ENCODE assay signal across 9 cellular contexts in the genomic region with DNA sequence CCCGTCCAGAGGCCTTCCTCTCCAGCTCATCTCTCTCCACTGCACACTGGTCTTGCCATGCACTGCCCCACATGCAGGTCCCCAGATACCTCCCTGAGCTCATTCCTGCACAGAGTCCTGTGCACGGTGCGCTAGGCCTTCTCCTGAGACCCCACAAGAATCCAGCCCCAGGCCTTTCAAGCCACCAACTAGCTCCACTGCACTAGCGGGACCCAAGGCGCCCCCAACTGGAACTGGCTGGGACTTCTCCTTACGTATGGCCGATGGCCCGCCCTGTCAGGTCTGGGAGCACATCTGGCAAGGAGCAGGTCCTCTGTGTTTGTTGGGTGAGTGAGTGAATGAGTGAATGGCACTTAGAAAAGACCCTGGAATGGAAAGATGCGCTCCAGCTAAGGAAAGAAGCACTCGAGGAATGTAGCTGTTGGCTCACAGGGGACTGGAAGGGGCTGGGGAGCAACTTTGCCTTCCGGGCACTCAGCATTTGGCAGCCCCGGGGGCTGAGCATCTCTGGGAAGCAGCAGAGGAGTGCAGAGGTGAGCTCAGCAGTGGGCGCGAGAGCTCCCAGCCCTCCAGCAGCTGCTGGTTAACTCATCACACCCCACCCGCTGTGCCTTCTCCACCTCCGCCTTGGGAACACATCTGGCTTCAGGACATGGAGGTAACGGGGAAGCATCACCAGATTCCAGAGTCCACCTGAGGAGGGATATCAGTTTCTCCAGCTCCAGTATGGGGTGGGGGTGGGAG.
DNase-seq lines count a peak whose midpoint lies in the region; ATAC-seq, FAIRE-seq and TF ChIP-seq lines count a peak whose summit lies in the region.
"Had no signal": no experiment of that assay in that cellular context is flagged by ENCODE, and none has a peak within 500 bp of the region (broad histone marks: within the 10 kb centered on the region; RNA-seq: fewer than 3 reads in every experiment).

No MANE protein-coding gene starts in this region.

- peak overlapping the region in 4 of 5 experiments; percentile 24 to 80 (median 50) for H3K27ac Mint-ChIP-seq in brain

- no peak for TF ChIP-seq POLR2A in body of pancreas (IDR thresholded peaks at IDR 0.05)

- H3K9me3 Mint-ChIP-seq in brain = no peaks in the 10 kb centered on the region

- H3K27ac ChIP-seq in body of pancreas = no peak overlapping the region

- 79 to 81% methylated on average over 15 to 17 of the region's 17 CpGs for WGBS in body of pancreas, 2 donors

- TF ChIP-seq CTCF in D721Med (IDR thresholded peaks at IDR 0.05; ENCODE audit: insufficient read depth, missing control alignments) (peak; percentile 18), brain (conservative IDR thresholded peaks at IDR 0.05) (peak in 1 of 2 experiments; percentile 59), mucosa of descending colon (IDR thresholded peaks at IDR 0.05) (no peak), body of pancreas (IDR thresholded peaks at IDR 0.05) (no peak)

- POLR2A ChIA-PET in HEK293T (lab: Yijun Ruan, JAX) = no interaction called here

- H3K4me1 Mint-ChIP-seq in brain = peaks cover 47% of the 10 kb centered on the region

- H3K9me3 ChIP-seq in mucosa of descending colon (no peaks in the 10 kb centered on the region), body of pancreas (no peaks in the 10 kb centered on the region)

- H3K27me3 ChIP-seq in body of pancreas = no peaks in the 10 kb centered on the region

- CTCF ChIA-PET in HEK293T (lab: Yijun Ruan, JAX) = interaction anchor here (0.5 to 1.3 kb wide), 6 partner anchors 15 to 420 kb away, joined by 3 to 6 read pairs (median 3); no protein-coding TSS in a partner anchor

- H3K27me3 Mint-ChIP-seq in brain = no peaks in the 10 kb centered on the region

- H3K4me3 Mint-ChIP-seq in brain = no peak overlapping the region

- H3K36me3 Mint-ChIP-seq in brain = peaks cover 4% of the 10 kb centered on the region

- no peak overlapping the region for H3K4me3 ChIP-seq in mucosa of descending colon
- H3K4me3 ChIP-seq in body of pancreas = no peak overlapping the region

- intact Hi-C loops in mucosa of descending colon (cut with DNase I, micrococcal nuclease) = no loop called here
- intact Hi-C loops in body of pancreas (cut with DNase I) = no loop called here

- DNase-seq in D721Med (ENCODE audit: insufficient read length, low spot score) (no peak), HEK293T (ENCODE audit: extremely low spot score) (peak; percentile 51), left kidney (ENCODE audit: low read depth, low spot score) (peak; percentile 45), mucosa of descending colon (no peak), hippocampal formation (lab: John Stamatoyannopoulos, UW) (no peak), body of pancreas (no peak)
- DNase-seq: activated CD4-positive, alpha-beta T cell treated with anti-CD3 and anti-CD28 coated beads, Interleukin-2, amount 50 U/mL, for 4 hours had no signal

- H3K4me1 ChIP-seq in mucosa of descending colon (ENCODE audit: low read depth) (no peaks in the 10 kb centered on the region), body of pancreas (peaks cover 13% of the 10 kb centered on the region)

- H3K36me3 ChIP-seq in mucosa of descending colon (ENCODE audit: low read depth) = no peaks in the 10 kb centered on the region
- H3K36me3 ChIP-seq in body of pancreas (replicated peaks in 1 of 2; ENCODE audit: insufficient read depth in 1 of 2, low read depth in 2 of 2) = no peaks in the 10 kb centered on the region

- no peak for FAIRE-seq in D721Med (lab: Jason Lieb, UNC)

- ATAC-seq in mucosa of descending colon = no peak
- no peak for ATAC-seq in body of pancreas
- no peak for ATAC-seq in GM18519 (IDR thresholded peaks at IDR 0.05; ENCODE audit: low FRiP score, unreplicated experiment)

TF ChIP-seq in HEK293T, 16 proteins besides CTCF, POLR2A, EP300 and RAD21:
- TF ChIP-seq ZNF384 (IDR thresholded peaks at IDR 0.05) = no peak
- no peak for TF ChIP-seq FOXK2 (IDR thresholded peaks at IDR 0.05)
- no peak for TF ChIP-seq CTBP1 (IDR thresholded peaks at IDR 0.05; ENCODE audit: borderline replicate concordance)
- TF ChIP-seq FOXM1 (IDR thresholded peaks at IDR 0.05; ENCODE audit: borderline replicate concordance) = no peak
- TF ChIP-seq ELF4 (IDR thresholded peaks at IDR 0.05) = no peak
- TF ChIP-seq LEF1 (IDR thresholded peaks at IDR 0.05; ENCODE audit: borderline replicate concordance) = no peak
- TF ChIP-seq NFRKB (IDR thresholded peaks at IDR 0.05) = no peak
- no peak for TF ChIP-seq L3MBTL2 (conservative IDR thresholded peaks at IDR 0.05)
- TF ChIP-seq, protein P1, sequence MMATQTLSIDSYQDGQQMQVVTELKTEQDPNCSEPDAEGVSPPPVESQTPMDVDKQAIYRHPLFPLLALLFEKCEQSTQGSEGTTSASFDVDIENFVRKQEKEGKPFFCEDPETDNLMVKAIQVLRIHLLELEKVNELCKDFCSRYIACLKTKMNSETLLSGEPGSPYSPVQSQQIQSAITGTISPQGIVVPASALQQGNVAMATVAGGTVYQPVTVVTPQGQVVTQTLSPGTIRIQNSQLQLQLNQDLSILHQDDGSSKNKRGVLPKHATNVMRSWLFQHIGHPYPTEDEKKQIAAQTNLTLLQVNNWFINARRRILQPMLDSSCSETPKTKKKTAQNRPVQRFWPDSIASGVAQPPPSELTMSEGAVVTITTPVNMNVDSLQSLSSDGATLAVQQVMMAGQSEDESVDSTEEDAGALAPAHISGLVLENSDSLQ (IDR thresholded peaks at IDR 0.05) = no peak
- no peak for TF ChIP-seq SP1 (IDR thresholded peaks at IDR 0.05)
- no peak for TF ChIP-seq BHLHE40 (IDR thresholded peaks at IDR 0.05; ENCODE audit: borderline replicate concordance)
- TF ChIP-seq ARNT (IDR thresholded peaks at IDR 0.05) = no peak
- TF ChIP-seq HDGF (IDR thresholded peaks at IDR 0.05; ENCODE audit: borderline replicate concordance) = no peak
- no peak for TF ChIP-seq TARDBP (IDR thresholded peaks at IDR 0.05)
- no peak for TF ChIP-seq FOXA1 (IDR thresholded peaks at IDR 0.05)
- no peak for TF ChIP-seq SUZ12 (IDR thresholded peaks at IDR 0.05)

Comparison
In these comparisons a context has a peak if more than half of its experiments do, and no peak if none do; other contexts are left out.
1. DNase-seq: peak in HEK293T (single experiment) and left kidney (single experiment); none in D721Med (single experiment), mucosa of descending colon (0 of 3), hippocampal formation (0 of 2) and body of pancreas (0 of 4).